1 cellular context compared by ENCODE assay signal in genomic region chr12:56628671-56629458, GRCh38.
TF ChIP-seq lines count a peak whose summit lies in the region.

No MANE protein-coding gene starts in this region.

TF ChIP-seq in HCT116, 20 proteins besides CTCF, POLR2A, EP300 and RAD21:
- no peak for TF ChIP-seq ZNF274 (IDR thresholded peaks at IDR 0.05; ENCODE audit: low read depth, low read length)
- no peak for TF ChIP-seq EGR1 (IDR thresholded peaks at IDR 0.05; ENCODE audit: low read depth)
- no peak for TF ChIP-seq FOSL1 (IDR thresholded peaks at IDR 0.05; ENCODE audit: low read depth)
- no peak for TF ChIP-seq SRF (IDR thresholded peaks at IDR 0.05; ENCODE audit: low read depth)
- no peak for TF ChIP-seq TCF7L2 (IDR thresholded peaks at IDR 0.05; ENCODE audit: borderline replicate concordance, extremely low read depth, insufficient read depth, insufficient read length)
- no peak for TF ChIP-seq ZFX (IDR thresholded peaks at IDR 0.05)
- no peak for TF ChIP-seq CBX3 (IDR thresholded peaks at IDR 0.05; ENCODE audit: low read depth)
- no peak for TF ChIP-seq JUND (IDR thresholded peaks at IDR 0.05)
- no peak for TF ChIP-seq EZH2 (IDR thresholded peaks at IDR 0.05)
- no peak for TF ChIP-seq CEBPB (IDR thresholded peaks at IDR 0.05; ENCODE audit: low read depth)
- no peak for TF ChIP-seq SIN3A (IDR thresholded peaks at IDR 0.05; ENCODE audit: low read depth)
- TF ChIP-seq YY1 (IDR thresholded peaks at IDR 0.05; ENCODE audit: extremely low read depth, insufficient replicate concordance, low read depth, low read length) = no peak
